In the genomic region with DNA sequence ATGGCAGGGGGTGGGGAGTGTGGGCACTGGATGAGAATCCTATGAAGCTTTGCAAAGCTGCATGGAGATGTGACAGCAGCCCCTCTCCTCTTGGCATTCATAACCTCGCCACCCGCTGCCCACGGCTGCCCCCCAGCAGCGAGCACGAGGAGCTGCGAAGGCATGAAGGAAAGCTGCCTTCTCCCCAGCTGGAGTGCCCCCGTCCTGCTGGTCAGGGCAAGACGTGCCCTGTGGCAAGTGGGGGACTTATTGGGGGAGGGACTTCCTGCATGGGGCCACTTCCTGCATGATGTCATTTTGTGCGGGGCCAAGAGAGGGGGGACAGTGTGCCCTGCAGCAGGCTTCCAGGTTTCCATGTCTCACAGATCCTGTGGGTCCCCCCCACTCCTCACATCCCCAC, we compare ENCODE assay signal across 1 cellular context.
TF ChIP-seq lines count a peak whose summit lies in the region.

No MANE protein-coding gene starts in this region.

TF ChIP-seq in HEK293, 187 proteins besides CTCF, POLR2A, EP300 and RAD21 (continued from another document):
- TF ChIP-seq ZIC2 (tag by site-specific recombination; IDR thresholded peaks at IDR 0.05) (peak; percentile 48; the same call in 1 of the 2 replicates), GLIS2 (tag by site-specific recombination; IDR thresholded peaks at IDR 0.05) (0 out of 2 replicates have a peak, but pooled peaks have one; percentile 28), ZNF140 (tag by site-specific recombination; IDR thresholded peaks at IDR 0.05) (no peak), ZNF266 (tag by site-specific recombination; IDR thresholded peaks at IDR 0.05; ENCODE audit: low read depth) (peak; percentile 28; the same call in 1 of the 2 replicates), ZFHX2 (tag by site-specific recombination; conservative IDR thresholded peaks at IDR 0.05) (0 out of 2 replicates have a peak, but pooled peaks have one; percentile 12), SP2 (tag by site-specific recombination; IDR thresholded peaks at IDR 0.05) (peak; percentile 26), ZNF292 (tag by site-specific recombination; IDR thresholded peaks at IDR 0.05; ENCODE audit: borderline replicate concordance, low read depth) (no peak)
- TF ChIP-seq, protein P1, sequence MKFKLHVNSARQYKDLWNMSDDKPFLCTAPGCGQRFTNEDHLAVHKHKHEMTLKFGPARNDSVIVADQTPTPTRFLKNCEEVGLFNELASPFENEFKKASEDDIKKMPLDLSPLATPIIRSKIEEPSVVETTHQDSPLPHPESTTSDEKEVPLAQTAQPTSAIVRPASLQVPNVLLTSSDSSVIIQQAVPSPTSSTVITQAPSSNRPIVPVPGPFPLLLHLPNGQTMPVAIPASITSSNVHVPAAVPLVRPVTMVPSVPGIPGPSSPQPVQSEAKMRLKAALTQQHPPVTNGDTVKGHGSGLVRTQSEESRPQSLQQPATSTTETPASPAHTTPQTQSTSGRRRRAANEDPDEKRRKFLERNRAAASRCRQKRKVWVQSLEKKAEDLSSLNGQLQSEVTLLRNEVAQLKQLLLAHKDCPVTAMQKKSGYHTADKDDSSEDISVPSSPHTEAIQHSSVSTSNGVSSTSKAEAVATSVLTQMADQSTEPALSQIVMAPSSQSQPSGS (tag by site-specific recombination; IDR thresholded peaks at IDR 0.05; ENCODE audit: low read depth), result peak; percentile 51; the same call in 1 of the 2 replicates
- TF ChIP-seq, protein P2, sequence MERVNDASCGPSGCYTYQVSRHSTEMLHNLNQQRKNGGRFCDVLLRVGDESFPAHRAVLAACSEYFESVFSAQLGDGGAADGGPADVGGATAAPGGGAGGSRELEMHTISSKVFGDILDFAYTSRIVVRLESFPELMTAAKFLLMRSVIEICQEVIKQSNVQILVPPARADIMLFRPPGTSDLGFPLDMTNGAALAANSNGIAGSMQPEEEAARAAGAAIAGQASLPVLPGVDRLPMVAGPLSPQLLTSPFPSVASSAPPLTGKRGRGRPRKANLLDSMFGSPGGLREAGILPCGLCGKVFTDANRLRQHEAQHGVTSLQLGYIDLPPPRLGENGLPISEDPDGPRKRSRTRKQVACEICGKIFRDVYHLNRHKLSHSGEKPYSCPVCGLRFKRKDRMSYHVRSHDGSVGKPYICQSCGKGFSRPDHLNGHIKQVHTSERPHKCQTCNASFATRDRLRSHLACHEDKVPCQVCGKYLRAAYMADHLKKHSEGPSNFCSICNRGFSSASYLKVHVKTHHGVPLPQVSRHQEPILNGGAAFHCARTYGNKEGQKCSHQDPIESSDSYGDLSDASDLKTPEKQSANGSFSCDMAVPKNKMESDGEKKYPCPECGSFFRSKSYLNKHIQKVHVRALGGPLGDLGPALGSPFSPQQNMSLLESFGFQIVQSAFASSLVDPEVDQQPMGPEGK (tag by site-specific recombination; IDR thresholded peaks at IDR 0.05), result peak; percentile 41; the same call in 1 of the 2 replicates
- TF ChIP-seq, protein P3, sequence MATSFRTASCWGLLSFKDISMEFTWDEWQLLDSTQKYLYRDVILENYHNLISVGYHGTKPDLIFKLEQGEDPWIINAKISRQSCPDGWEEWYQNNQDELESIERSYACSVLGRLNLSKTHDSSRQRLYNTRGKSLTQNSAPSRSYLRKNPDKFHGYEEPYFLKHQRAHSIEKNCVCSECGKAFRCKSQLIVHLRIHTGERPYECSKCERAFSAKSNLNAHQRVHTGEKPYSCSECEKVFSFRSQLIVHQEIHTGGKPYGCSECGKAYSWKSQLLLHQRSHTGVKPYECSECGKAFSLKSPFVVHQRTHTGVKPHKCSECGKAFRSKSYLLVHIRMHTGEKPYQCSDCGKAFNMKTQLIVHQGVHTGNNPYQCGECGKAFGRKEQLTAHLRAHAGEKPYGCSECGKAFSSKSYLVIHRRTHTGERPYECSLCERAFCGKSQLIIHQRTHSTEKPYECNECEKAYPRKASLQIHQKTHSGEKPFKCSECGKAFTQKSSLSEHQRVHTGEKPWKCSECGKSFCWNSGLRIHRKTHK (tag by site-specific recombination; IDR thresholded peaks at IDR 0.05), result no peak
- TF ChIP-seq, protein P4, sequence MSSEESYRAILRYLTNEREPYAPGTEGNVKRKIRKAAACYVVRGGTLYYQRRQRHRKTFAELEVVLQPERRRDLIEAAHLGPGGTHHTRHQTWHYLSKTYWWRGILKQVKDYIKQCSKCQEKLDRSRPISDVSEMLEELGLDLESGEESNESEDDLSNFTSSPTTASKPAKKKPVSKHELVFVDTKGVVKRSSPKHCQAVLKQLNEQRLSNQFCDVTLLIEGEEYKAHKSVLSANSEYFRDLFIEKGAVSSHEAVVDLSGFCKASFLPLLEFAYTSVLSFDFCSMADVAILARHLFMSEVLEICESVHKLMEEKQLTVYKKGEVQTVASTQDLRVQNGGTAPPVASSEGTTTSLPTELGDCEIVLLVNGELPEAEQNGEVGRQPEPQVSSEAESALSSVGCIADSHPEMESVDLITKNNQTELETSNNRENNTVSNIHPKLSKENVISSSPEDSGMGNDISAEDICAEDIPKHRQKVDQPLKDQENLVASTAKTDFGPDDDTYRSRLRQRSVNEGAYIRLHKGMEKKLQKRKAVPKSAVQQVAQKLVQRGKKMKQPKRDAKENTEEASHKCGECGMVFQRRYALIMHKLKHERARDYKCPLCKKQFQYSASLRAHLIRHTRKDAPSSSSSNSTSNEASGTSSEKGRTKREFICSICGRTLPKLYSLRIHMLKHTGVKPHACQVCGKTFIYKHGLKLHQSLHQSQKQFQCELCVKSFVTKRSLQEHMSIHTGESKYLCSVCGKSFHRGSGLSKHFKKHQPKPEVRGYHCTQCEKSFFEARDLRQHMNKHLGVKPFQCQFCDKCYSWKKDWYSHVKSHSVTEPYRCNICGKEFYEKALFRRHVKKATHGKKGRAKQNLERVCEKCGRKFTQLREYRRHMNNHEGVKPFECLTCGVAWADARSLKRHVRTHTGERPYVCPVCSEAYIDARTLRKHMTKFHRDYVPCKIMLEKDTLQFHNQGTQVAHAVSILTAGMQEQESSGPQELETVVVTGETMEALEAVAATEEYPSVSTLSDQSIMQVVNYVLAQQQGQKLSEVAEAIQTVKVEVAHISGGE (tag by site-specific recombination; conservative IDR thresholded peaks at IDR 0.05; ENCODE audit: low read depth), result peak; percentile 56; the same call in 1 of the 2 replicates
- TF ChIP-seq, protein P5, sequence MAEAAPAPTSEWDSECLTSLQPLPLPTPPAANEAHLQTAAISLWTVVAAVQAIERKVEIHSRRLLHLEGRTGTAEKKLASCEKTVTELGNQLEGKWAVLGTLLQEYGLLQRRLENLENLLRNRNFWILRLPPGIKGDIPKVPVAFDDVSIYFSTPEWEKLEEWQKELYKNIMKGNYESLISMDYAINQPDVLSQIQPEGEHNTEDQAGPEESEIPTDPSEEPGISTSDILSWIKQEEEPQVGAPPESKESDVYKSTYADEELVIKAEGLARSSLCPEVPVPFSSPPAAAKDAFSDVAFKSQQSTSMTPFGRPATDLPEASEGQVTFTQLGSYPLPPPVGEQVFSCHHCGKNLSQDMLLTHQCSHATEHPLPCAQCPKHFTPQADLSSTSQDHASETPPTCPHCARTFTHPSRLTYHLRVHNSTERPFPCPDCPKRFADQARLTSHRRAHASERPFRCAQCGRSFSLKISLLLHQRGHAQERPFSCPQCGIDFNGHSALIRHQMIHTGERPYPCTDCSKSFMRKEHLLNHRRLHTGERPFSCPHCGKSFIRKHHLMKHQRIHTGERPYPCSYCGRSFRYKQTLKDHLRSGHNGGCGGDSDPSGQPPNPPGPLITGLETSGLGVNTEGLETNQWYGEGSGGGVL (tag by site-specific recombination; IDR thresholded peaks at IDR 0.05), result peak; percentile 85
